ENCODE assay signal across 21 cellular contexts in the genomic region with DNA sequence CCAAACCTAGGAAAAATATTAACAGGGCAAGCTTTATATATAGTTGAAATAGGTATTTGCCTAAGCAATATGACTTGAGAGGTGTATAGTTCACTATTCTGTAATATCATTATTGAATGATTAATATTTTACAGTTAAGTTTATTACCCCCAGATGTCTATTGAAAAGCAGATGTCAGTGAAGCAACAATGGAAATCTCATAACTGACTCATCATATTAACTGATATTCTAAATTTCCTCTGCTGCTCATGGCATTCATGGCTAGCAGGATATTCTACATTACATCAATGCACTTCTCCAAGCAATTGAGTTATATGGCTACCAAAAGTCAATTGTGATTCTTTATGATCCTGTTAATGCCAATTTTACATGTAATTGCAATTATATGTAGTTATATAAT. TPM values are rescaled to one million over a fixed set of nuclear protein-coding genes. Genes with fewer than 3 reads are reported as not detected.
"Had no signal": no experiment of that assay in that cellular context is flagged by ENCODE, and none has a peak within 500 bp of the region (broad histone marks: within the 10 kb centered on the region; RNA-seq: fewer than 3 reads in every experiment).

No MANE protein-coding gene starts in this region.

- H3K27me3 ChIP-seq: colonic mucosa, pancreas, upper lobe of right lung, vagina had no signal

- H3K4me3 ChIP-seq: colonic mucosa, left ventricle myocardium inferior, lower lobe of right lung, pancreas, prostate gland, right lobe of liver, spleen, tibial artery, upper lobe of right lung, vagina had no signal

- H3K4me1 ChIP-seq: colonic mucosa, left ventricle myocardium inferior, lower lobe of right lung, pancreas, prostate gland, right lobe of liver, spleen, tibial artery, upper lobe of right lung, vagina had no signal

- H3K9me3 ChIP-seq: colonic mucosa, left ventricle myocardium inferior, lower lobe of right lung, pancreas, prostate gland, right lobe of liver, spleen, tibial artery, upper lobe of right lung, vagina had no signal

- H3K36me3 ChIP-seq: colonic mucosa, left ventricle myocardium inferior, lower lobe of right lung, pancreas, prostate gland, right lobe of liver, spleen, tibial artery, upper lobe of right lung, vagina had no signal

- H3K27ac ChIP-seq: colonic mucosa, left ventricle myocardium inferior, lower lobe of right lung, pancreas, right lobe of liver, spleen, tibial artery, upper lobe of right lung, vagina had no signal

- DNase-seq: colonic mucosa; dermis blood vessel endothelial cell; erythroblast; kidney; left cardiac atrium; left ventricle myocardium inferior; lower lobe of right lung; natural killer cell; pancreas; right lobe of liver; spleen; stimulated activated CD4-positive, alpha-beta T cell treated with anti-CD3 and anti-CD28 coated beads, Interleukin-15, amount 100 ng/mL, for 24 hours; stimulated activated CD4-positive, alpha-beta T cell treated with anti-CD3 and anti-CD28 coated beads, Interleukin-1b, Interleukin-23, amount 100 ng/mL, for 48 hours; stimulated activated CD4-positive, alpha-beta T cell treated with anti-CD3 and anti-CD28 coated beads, Interleukin-4, amount 100 ng/mL, for 24 hours; tibial artery; upper lobe of right lung had no signal

RNA-seq across cellular contexts. Expression of gene STYK1, which starts 50.7 kb away (rescaled TPM):
- total RNA-seq: fibroblast of lung, left ventricle myocardium inferior, neural crest cell, right lobe of liver, skeletal muscle tissue had no signal
